Comparison of ENCODE assay signal across 8 cellular contexts in genomic region chr17:74750327-74751069, GRCh38. TPM values are rescaled to one million over a fixed set of nuclear protein-coding genes. Genes with fewer than 3 reads are reported as not detected.
DNase-seq lines count a peak whose midpoint lies in the region; ATAC-seq and TF ChIP-seq lines count a peak whose summit lies in the region.

No MANE protein-coding gene starts in this region.

- H3K4me3 ChIP-seq in GM12864 (ENCODE audit: low read depth, low read length) (peak overlapping the region; percentile 92), SU-DHL-6 (ENCODE audit: insufficient read depth, low read length, poor library complexity, severe bottlenecking) (no peak overlapping the region), fibroblast of villous mesenchyme (ENCODE audit: low read depth, low read length) (peak overlapping the region; percentile 98)

- H2AFZ ChIP-seq in SU-DHL-6 (ENCODE audit: low read depth, low read length, severe bottlenecking) = no peak overlapping the region

- H3F3A ChIP-seq in SU-DHL-6 (ENCODE audit: insufficient read depth) = peaks cover 3% of the 10 kb centered on the region; the same call in 1 of the 2 replicates

- H4K20me1 ChIP-seq in SU-DHL-6 (ENCODE audit: low read depth, low read length) = no peaks in the 10 kb centered on the region; the same call in 1 of the 2 replicates

- peaks cover 43% of the 10 kb centered on the region for H3K79me2 ChIP-seq in SU-DHL-6 (ENCODE audit: insufficient read depth, low read length)

- peak overlapping the region; percentile 74 for H3K4me2 ChIP-seq in SU-DHL-6 (ENCODE audit: low read depth, low read length, poor library complexity, severe bottlenecking)

- TF ChIP-seq CTCF in GM12864 (IDR thresholded peaks at IDR 0.05; ENCODE audit: low read depth, low read length, missing control alignments) (peak; percentile 1), SU-DHL-6 (IDR thresholded peaks at IDR 0.05; ENCODE audit: insufficient read depth, low read length, poor library complexity, severe bottlenecking) (no peak), fibroblast of villous mesenchyme (IDR thresholded peaks at IDR 0.05; ENCODE audit: insufficient read depth, low read depth, low read length) (no peak)

- H3K9me2 ChIP-seq in SU-DHL-6 (replicated peaks; ENCODE audit: insufficient read depth, low read length) = no peaks in the 10 kb centered on the region

- H3K27ac ChIP-seq in SU-DHL-6 (ENCODE audit: low read depth, low read length) = no peak overlapping the region

- no peaks in the 10 kb centered on the region for H3K27me3 ChIP-seq in SU-DHL-6 (ENCODE audit: low read length)

- H3K9me3 ChIP-seq in SU-DHL-6 (ENCODE audit: insufficient read depth, low read length) = no peaks in the 10 kb centered on the region

- DNase-seq in GM12864 (ENCODE audit: low read depth) = no peak
- DNase-seq in fibroblast of villous mesenchyme (ENCODE audit: low read depth) = no peak
- peak; percentile 48 for DNase-seq in renal cortical epithelial cell (ENCODE audit: low read depth)
- no peak for DNase-seq in NCI-H1048 (lab: John Stamatoyannopoulos, UW)
- no peak for DNase-seq in occipital lobe (lab: John Stamatoyannopoulos, UW)
- no peak for DNase-seq in inferior parietal cortex (ENCODE audit: extremely low spot score)

- ATAC-seq in HG02571 (IDR thresholded peaks at IDR 0.05; ENCODE audit: unreplicated experiment) = no peak

- H3K9ac ChIP-seq in SU-DHL-6 (ENCODE audit: low read length) = peak overlapping the region; percentile 92; the same call in 1 of the 2 replicates

- H3K36me3 ChIP-seq in SU-DHL-6 (ENCODE audit: low read length) = no peaks in the 10 kb centered on the region

RNA-seq across cellular contexts. Expression of gene NHERF1, which starts 2.1 kb away (rescaled TPM):
- total RNA-seq in fibroblast of villous mesenchyme (18.0 and 20.7 TPM in 2 replicates), renal cortical epithelial cell (28.6 and 61.1 TPM in 2 replicates), occipital lobe (7.0 TPM)

RNA-seq across cellular contexts. Expression of gene RAB37, which starts 13.4 kb away (rescaled TPM):
- 0.32 TPM in 1 of 2 replicates, not detected in the other for total RNA-seq in fibroblast of villous mesenchyme
- 0.20 and 0.52 TPM in 2 replicates for total RNA-seq in renal cortical epithelial cell
- 1.1 TPM for total RNA-seq in occipital lobe

RNA-seq across cellular contexts. Expression of gene NAT9, which starts 25.6 kb away (rescaled TPM):
- 32.0 and 34.8 TPM in 2 replicates for total RNA-seq in fibroblast of villous mesenchyme
- 29.2 and 29.3 TPM in 2 replicates for total RNA-seq in renal cortical epithelial cell
- 17.3 TPM for total RNA-seq in occipital lobe

RNA-seq across cellular contexts. Expression of gene CD300LF, which starts 37.8 kb away (rescaled TPM):
- total RNA-seq in fibroblast of villous mesenchyme (not detected in 2 replicates), renal cortical epithelial cell (not detected in 2 replicates), occipital lobe (0.16 TPM)
